In the genomic region with DNA sequence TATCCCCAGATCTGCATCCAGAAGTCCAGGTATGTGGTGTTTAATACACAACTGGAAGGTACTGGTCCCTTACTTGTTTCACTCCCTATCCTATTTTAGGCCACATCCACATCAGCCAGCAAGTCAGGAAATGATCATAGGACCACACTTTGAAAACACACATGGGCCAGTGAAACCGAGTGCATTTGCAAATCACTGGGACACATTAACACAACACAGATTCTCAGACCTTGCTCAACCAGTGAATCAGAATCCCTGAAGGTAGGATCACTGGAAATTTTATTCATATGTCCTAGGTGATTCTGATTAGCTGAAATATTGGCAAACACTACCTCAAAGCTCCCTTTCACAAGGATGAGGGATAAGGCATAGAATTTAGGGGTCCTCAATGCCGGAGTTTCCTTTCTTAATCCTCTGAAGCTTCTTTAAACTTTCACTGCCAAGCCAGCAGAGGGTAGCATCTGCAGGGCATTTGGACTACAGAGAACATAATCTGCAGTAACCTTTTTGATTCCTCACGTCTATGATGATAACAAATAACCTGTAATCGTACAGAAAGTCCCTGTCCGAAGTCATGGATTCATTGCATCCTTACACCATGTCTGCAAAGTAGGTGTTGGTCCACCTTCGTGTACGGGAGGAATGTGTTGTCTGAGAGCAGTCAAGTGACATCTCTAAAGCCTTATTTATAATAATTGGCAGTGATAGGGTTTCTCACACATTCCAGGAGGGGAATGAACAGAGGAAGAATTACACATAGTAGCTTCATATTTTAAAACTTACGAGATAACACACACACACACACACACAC, we compare ENCODE assay signal across 1 cellular context.
TF ChIP-seq lines count a peak whose summit lies in the region.

No MANE protein-coding gene starts in this region.

TF ChIP-seq in K562, 482 proteins besides CTCF, POLR2A, EP300 and RAD21:
- TF ChIP-seq, protein P1, sequence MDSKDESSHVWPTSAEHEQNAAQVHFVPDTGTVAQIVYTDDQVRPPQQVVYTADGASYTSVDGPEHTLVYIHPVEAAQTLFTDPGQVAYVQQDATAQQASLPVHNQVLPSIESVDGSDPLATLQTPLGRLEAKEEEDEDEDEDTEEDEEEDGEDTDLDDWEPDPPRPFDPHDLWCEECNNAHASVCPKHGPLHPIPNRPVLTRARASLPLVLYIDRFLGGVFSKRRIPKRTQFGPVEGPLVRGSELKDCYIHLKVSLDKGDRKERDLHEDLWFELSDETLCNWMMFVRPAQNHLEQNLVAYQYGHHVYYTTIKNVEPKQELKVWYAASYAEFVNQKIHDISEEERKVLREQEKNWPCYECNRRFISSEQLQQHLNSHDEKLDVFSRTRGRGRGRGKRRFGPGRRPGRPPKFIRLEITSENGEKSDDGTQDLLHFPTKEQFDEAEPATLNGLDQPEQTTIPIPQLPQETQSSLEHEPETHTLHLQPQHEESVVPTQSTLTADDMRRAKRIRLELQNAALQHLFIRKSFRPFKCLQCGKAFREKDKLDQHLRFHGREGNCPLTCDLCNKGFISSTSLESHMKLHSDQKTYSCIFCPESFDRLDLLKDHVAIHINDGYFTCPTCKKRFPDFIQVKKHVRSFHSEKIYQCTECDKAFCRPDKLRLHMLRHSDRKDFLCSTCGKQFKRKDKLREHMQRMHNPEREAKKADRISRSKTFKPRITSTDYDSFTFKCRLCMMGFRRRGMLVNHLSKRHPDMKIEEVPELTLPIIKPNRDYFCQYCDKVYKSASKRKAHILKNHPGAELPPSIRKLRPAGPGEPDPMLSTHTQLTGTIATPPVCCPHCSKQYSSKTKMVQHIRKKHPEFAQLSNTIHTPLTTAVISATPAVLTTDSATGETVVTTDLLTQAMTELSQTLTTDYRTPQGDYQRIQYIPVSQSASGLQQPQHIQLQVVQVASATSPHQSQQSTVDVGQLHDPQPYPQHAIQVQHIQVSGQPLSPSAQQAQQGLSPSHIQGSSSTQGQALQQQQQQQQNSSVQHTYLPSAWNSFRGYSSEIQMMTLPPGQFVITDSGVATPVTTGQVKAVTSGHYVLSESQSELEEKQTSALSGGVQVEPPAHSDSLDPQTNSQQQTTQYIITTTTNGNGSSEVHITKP (IDR thresholded peaks at IDR 0.05; ENCODE audit: partially characterized antibody), result no peak
- TF ChIP-seq, protein P2, sequence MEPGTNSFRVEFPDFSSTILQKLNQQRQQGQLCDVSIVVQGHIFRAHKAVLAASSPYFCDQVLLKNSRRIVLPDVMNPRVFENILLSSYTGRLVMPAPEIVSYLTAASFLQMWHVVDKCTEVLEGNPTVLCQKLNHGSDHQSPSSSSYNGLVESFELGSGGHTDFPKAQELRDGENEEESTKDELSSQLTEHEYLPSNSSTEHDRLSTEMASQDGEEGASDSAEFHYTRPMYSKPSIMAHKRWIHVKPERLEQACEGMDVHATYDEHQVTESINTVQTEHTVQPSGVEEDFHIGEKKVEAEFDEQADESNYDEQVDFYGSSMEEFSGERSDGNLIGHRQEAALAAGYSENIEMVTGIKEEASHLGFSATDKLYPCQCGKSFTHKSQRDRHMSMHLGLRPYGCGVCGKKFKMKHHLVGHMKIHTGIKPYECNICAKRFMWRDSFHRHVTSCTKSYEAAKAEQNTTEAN (CRISPR knock-in tag; IDR thresholded peaks at IDR 0.05), result no peak
